8 cellular contexts compared by ENCODE assay signal in genomic region chr3:141410861-141411771, GRCh38. TPM values are rescaled to one million over a fixed set of nuclear protein-coding genes. Genes with fewer than 3 reads are reported as not detected.
DNase-seq lines count a peak whose midpoint lies in the region; ATAC-seq and TF ChIP-seq lines count a peak whose summit lies in the region.

No MANE protein-coding gene starts in this region.

- TF ChIP-seq CTCF in GM12865 (IDR thresholded peaks at IDR 0.05; ENCODE audit: insufficient read depth, low read depth, low read length, missing control alignments) (no peak), right atrium auricular region (IDR thresholded peaks at IDR 0.05) (no peak), WTC11 (IDR thresholded peaks at IDR 0.05) (no peak)

- H3K9me3 ChIP-seq in right atrium auricular region, result no peaks in the 10 kb centered on the region

- H3K4me3 ChIP-seq in GM12865 (ENCODE audit: low read depth, low read length) (peak overlapping the region; percentile 40), right atrium auricular region (peak overlapping the region in 1 of 2 donors; percentile 7)

- peak overlapping the region; percentile 88 for H3K4me3 Mint-ChIP-seq in activated naive CD4-positive, alpha-beta T cell treated with anti-CD3 and anti-CD28 coated beads, Interleukin-2, amount 50 U/mL, for 24 hours
- no peak overlapping the region for H3K4me3 Mint-ChIP-seq in WTC11

- POLR2A ChIA-PET in WTC11 (lab: Charles Lee), result interaction anchor here (1.0 kb wide), 1 partner anchor 9 kb away, joined by 3 read pairs; no protein-coding TSS in a partner anchor

- DNase-seq in GM12865 (ENCODE audit: low read depth) (peak; percentile 64), KBM-7 (peak; percentile 45), right atrium auricular region (ENCODE audit: low spot score) (no peak), OCI-M2 (lab: John Stamatoyannopoulos, UW; ENCODE audit: unreplicated experiment) (no peak), WTC11 (ENCODE audit: low spot score) (no peak)
- DNase-seq in stimulated activated CD4-positive, alpha-beta T cell treated with anti-CD3 and anti-CD28 coated beads, Interleukin-4, amount 100 ng/mL, for 4 hours, result peak; percentile 12 to 43

- CTCF ChIA-PET in WTC11 (lab: Charles Lee), result interaction anchor here (0.5 to 3.6 kb wide), 3 partner anchors 10 to 103 kb away, joined by 3 to 14 read pairs (median 4); no protein-coding TSS in a partner anchor

- no peaks in the 10 kb centered on the region for H3K27me3 Mint-ChIP-seq in activated naive CD4-positive, alpha-beta T cell treated with anti-CD3 and anti-CD28 coated beads, Interleukin-2, amount 50 U/mL, for 24 hours
- peaks cover 41% of the 10 kb centered on the region for H3K27me3 Mint-ChIP-seq in WTC11 (ENCODE audit: low read depth)

- H3K36me3 Mint-ChIP-seq in activated naive CD4-positive, alpha-beta T cell treated with anti-CD3 and anti-CD28 coated beads, Interleukin-2, amount 50 U/mL, for 24 hours, result peaks cover 12% of the 10 kb centered on the region
- H3K36me3 Mint-ChIP-seq in WTC11, result no peaks in the 10 kb centered on the region

- H3K27me3 ChIP-seq in right atrium auricular region, result no peaks in the 10 kb centered on the region

- peaks cover 0 to 89% of the 10 kb centered on the region in 2 donors for H3K4me1 ChIP-seq in right atrium auricular region

- ATAC-seq in WTC11 (no peak), GM19463 (IDR thresholded peaks at IDR 0.05; ENCODE audit: unreplicated experiment) (no peak)

- peak overlapping the region; percentile 99 for H3K27ac Mint-ChIP-seq in activated naive CD4-positive, alpha-beta T cell treated with anti-CD3 and anti-CD28 coated beads, Interleukin-2, amount 50 U/mL, for 24 hours
- no peak overlapping the region for H3K27ac Mint-ChIP-seq in WTC11

- H3K4me1 Mint-ChIP-seq in activated naive CD4-positive, alpha-beta T cell treated with anti-CD3 and anti-CD28 coated beads, Interleukin-2, amount 50 U/mL, for 24 hours, result peaks cover 86% of the 10 kb centered on the region
- peaks cover 29% of the 10 kb centered on the region for H3K4me1 Mint-ChIP-seq in WTC11

- H3K27ac ChIP-seq in right atrium auricular region, result peak overlapping the region; percentile 98

- H3K36me3 ChIP-seq in right atrium auricular region, result peaks cover 24% of the 10 kb centered on the region

- in situ Hi-C loops in KBM-7 (cut with MboI; ENCODE audit: low pct_unique_long_range_greater_than_20kb, low sequenced_read_pairs), result no loop called here

- no peaks in the 10 kb centered on the region for H3K9me3 Mint-ChIP-seq in activated naive CD4-positive, alpha-beta T cell treated with anti-CD3 and anti-CD28 coated beads, Interleukin-2, amount 50 U/mL, for 24 hours
- H3K9me3 Mint-ChIP-seq in WTC11, result no peaks in the 10 kb centered on the region

TF ChIP-seq in WTC11, 78 proteins besides CTCF, POLR2A, EP300 and RAD21:
- TF ChIP-seq, protein P1, sequence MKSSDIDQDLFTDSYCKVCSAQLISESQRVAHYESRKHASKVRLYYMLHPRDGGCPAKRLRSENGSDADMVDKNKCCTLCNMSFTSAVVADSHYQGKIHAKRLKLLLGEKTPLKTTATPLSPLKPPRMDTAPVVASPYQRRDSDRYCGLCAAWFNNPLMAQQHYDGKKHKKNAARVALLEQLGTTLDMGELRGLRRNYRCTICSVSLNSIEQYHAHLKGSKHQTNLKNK (CRISPR knock-in tag; IDR thresholded peaks at IDR 0.05), result no peak
- TF ChIP-seq OVOL2 (CRISPR knock-in tag; IDR thresholded peaks at IDR 0.05; ENCODE audit: borderline replicate concordance), result no peak
TF ChIP-seq in WTC11: peak in this region for 0.

RNA-seq across cellular contexts. Expression of gene ZBTB38, which starts 42.8 kb away (rescaled TPM):
- total RNA-seq in right atrium auricular region, result 100 to 1,000 TPM; 120 to 127 TPM
- total RNA-seq in WTC11 (2021), result 10.5 to 12.3 TPM (median 11.6 TPM) in 3 replicates

Comparison
In these comparisons a context has a peak if more than half of its experiments do, and no peak if none do; other contexts are left out.
1. DNase-seq: peak in GM12865 (single experiment), KBM-7 (single experiment) and stimulated activated CD4-positive, alpha-beta T cell treated with anti-CD3 and anti-CD28 coated beads, Interleukin-4, amount 100 ng/mL, for 4 hours (2 of 2); none in right atrium auricular region (single experiment), OCI-M2 (single experiment) and WTC11 (single experiment).